In genomic region chr17:43667506-43668438, GRCh38 we compare ENCODE assay signal across 15 cellular contexts. TPM values are rescaled to one million over a fixed set of nuclear protein-coding genes. Genes with fewer than 3 reads are reported as not detected.
DNase-seq lines count a peak whose midpoint lies in the region; ATAC-seq and TF ChIP-seq lines count a peak whose summit lies in the region.
"Had no signal": no experiment of that assay in that cellular context is flagged by ENCODE, and none has a peak within 500 bp of the region (broad histone marks: within the 10 kb centered on the region; RNA-seq: fewer than 3 reads in every experiment).

No MANE protein-coding gene starts in this region.

- H3K36me3 ChIP-seq in colonic mucosa, result no peaks in the 10 kb centered on the region
- H3K36me3 ChIP-seq: BLaER1 had no signal

- no peaks in the 10 kb centered on the region for H3K36me3 Mint-ChIP-seq in WTC11
- H3K36me3 Mint-ChIP-seq: IgD-negative memory B cell; stimulated activated naive B cell treated with anti-CD40 and anti-IgM and Interleukin-4, amounts not matched to agents 10 μg/mL and 1 μg/mL and 100 μg/mL, for 72 hours had no signal

- no peaks in the 10 kb centered on the region for H3K9me3 Mint-ChIP-seq in WTC11
- H3K9me3 Mint-ChIP-seq: IgD-negative memory B cell; stimulated activated naive B cell treated with anti-CD40 and anti-IgM and Interleukin-4, amounts not matched to agents 10 μg/mL and 1 μg/mL and 100 μg/mL, for 72 hours had no signal

- H3K9ac ChIP-seq in colonic mucosa (ENCODE audit: low read depth in 2 of 2, low read length in 2 of 2), result no peak overlapping the region
- H3K9ac ChIP-seq: BLaER1 had no signal

- H3K4me1 ChIP-seq in colonic mucosa, result no peaks in the 10 kb centered on the region

- no peaks in the 10 kb centered on the region for H3K27me3 Mint-ChIP-seq in WTC11 (ENCODE audit: low read depth)

- no peaks in the 10 kb centered on the region for H3K9me3 ChIP-seq in AG04450 (ENCODE audit: control insufficient read depth, insufficient read depth, low read length)
- no peaks in the 10 kb centered on the region for H3K9me3 ChIP-seq in colonic mucosa
- H3K9me3 ChIP-seq: BLaER1 had no signal

- no peak for ATAC-seq in WTC11
- no peak for ATAC-seq in GM18868 (IDR thresholded peaks at IDR 0.05; ENCODE audit: unreplicated experiment)
- ATAC-seq in HG03196 (IDR thresholded peaks at IDR 0.05; ENCODE audit: unreplicated experiment), result no peak
- ATAC-seq: stimulated activated naive B cell treated with anti-CD40 and anti-IgM and Interleukin-4, amounts not matched to agents 10 μg/mL and 1 μg/mL and 100 μg/mL, for 72 hours had no signal

- H3K4me3 Mint-ChIP-seq in WTC11, result no peak overlapping the region
- H3K4me3 Mint-ChIP-seq: IgD-negative memory B cell; stimulated activated naive B cell treated with anti-CD40 and anti-IgM and Interleukin-4, amounts not matched to agents 10 μg/mL and 1 μg/mL and 100 μg/mL, for 72 hours had no signal

- POLR2A ChIA-PET in AG04450 (lab: Yijun Ruan, JAX), result no interaction called here
- POLR2A ChIA-PET in WTC11 (lab: Charles Lee), result interaction anchor here (0.6 kb wide), 1 partner anchor 74 kb away, joined by 5 read pairs; no protein-coding TSS in a partner anchor

- H3K27ac ChIP-seq in AG04450 (ENCODE audit: low read depth, low read length) (peak overlapping the region; percentile 21), colonic mucosa (no peak overlapping the region)
- H3K27ac ChIP-seq: BLaER1 had no signal

- no peak overlapping the region for H3K27ac Mint-ChIP-seq in WTC11
- H3K27ac Mint-ChIP-seq: IgD-negative memory B cell; stimulated activated naive B cell treated with anti-CD40 and anti-IgM and Interleukin-4, amounts not matched to agents 10 μg/mL and 1 μg/mL and 100 μg/mL, for 72 hours had no signal

- peaks cover 3% of the 10 kb centered on the region for H3K27me3 ChIP-seq in AG04450 (ENCODE audit: control insufficient read depth, insufficient read depth, low read length)
- no peaks in the 10 kb centered on the region for H3K27me3 ChIP-seq in colonic mucosa
- H3K27me3 ChIP-seq: BLaER1 had no signal

- H3K4me3 ChIP-seq in AG04450 (ENCODE audit: low read depth, low read length) (no peak overlapping the region), colonic mucosa (no peak overlapping the region)
- H3K4me3 ChIP-seq: BLaER1 had no signal

- TF ChIP-seq CTCF in AG04450 (IDR thresholded peaks at IDR 0.05; ENCODE audit: low read depth, low read length) (no peak), WTC11 (IDR thresholded peaks at IDR 0.05) (no peak), colonic mucosa (IDR thresholded peaks at IDR 0.05) (no peak)

- intact Hi-C loops in colonic mucosa (cut with DNase I), result no loop called here

- CTCF ChIA-PET in AG04450 (lab: Charles Lee) (interaction anchor here (0.7 to 1.1 kb wide), 2 partner anchors 10 to 186 kb away, joined by 4 to 8 read pairs; no protein-coding TSS in a partner anchor), WTC11 (lab: Charles Lee) (interaction anchor here (0.7 kb wide), 1 partner anchor 85 kb away, joined by 3 read pairs; no protein-coding TSS in a partner anchor)

- peaks cover 37% of the 10 kb centered on the region for H3K4me1 Mint-ChIP-seq in WTC11

- DNase-seq in AG04450 (ENCODE audit: low read depth, low spot score) (no peak), GM03348 (ENCODE audit: low spot score) (peak; percentile 59), WTC11 (ENCODE audit: low spot score) (no peak), islet precursor cell (peak; percentile 85), colonic mucosa (no peak), MV-4-11 (lab: John Stamatoyannopoulos, UW) (no peak)
- DNase-seq: NCI-H1436 treated with DMSO at 0.1 percent for 48 hours; NCI-H510A treated with DMSO at 0.1 percent for 48 hours; retina; stimulated activated CD4-positive, alpha-beta T cell treated with anti-CD3 and anti-CD28 coated beads, Interleukin-4, amount 100 ng/mL, for 1 hour; stimulated activated naive B cell treated with anti-CD40 and anti-IgM and Interleukin-4, amounts not matched to agents 10 μg/mL and 1 μg/mL and 100 μg/mL, for 72 hours had no signal

TF ChIP-seq in WTC11, 78 proteins besides CTCF, POLR2A, EP300 and RAD21:
- TF ChIP-seq GABPB1 (CRISPR knock-in tag; IDR thresholded peaks at IDR 0.05) (0 out of 2 replicates have a peak, but pooled peaks have one; percentile 49), CBFB (CRISPR knock-in tag; IDR thresholded peaks at IDR 0.05; ENCODE audit: low read depth) (no peak), ESRRA (CRISPR knock-in tag; IDR thresholded peaks at IDR 0.05; ENCODE audit: borderline replicate concordance) (no peak), JUN (CRISPR knock-in tag; IDR thresholded peaks at IDR 0.05) (no peak), NFATC4 (CRISPR knock-in tag; IDR thresholded peaks at IDR 0.05) (no peak), SOX15 (CRISPR knock-in tag; IDR thresholded peaks at IDR 0.05) (no peak)
- TF ChIP-seq, protein P1, sequence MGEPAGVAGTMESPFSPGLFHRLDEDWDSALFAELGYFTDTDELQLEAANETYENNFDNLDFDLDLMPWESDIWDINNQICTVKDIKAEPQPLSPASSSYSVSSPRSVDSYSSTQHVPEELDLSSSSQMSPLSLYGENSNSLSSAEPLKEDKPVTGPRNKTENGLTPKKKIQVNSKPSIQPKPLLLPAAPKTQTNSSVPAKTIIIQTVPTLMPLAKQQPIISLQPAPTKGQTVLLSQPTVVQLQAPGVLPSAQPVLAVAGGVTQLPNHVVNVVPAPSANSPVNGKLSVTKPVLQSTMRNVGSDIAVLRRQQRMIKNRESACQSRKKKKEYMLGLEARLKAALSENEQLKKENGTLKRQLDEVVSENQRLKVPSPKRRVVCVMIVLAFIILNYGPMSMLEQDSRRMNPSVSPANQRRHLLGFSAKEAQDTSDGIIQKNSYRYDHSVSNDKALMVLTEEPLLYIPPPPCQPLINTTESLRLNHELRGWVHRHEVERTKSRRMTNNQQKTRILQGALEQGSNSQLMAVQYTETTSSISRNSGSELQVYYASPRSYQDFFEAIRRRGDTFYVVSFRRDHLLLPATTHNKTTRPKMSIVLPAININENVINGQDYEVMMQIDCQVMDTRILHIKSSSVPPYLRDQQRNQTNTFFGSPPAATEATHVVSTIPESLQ (CRISPR knock-in tag; IDR thresholded peaks at IDR 0.05), result no peak

RNA-seq across cellular contexts. Expression of gene MEOX1, which starts 6.0 kb away (rescaled TPM):
- polyA plus RNA-seq in AG04450 (2011; rRNA removed), result 0.05 and 0.07 TPM in 2 replicates
- 0.13 and 0.18 TPM in 2 replicates for polyA minus RNA-seq in AG04450 (2011; rRNA and poly(A)+ RNA removed)
- total RNA-seq in WTC11 (2021) (0.16 TPM in 1 of 3 replicates, not detected in the others), colonic mucosa (1 to 10 TPM in 1 of 2 donors, under 1 TPM in 1; 0.64 to 4.1 TPM)
- polyA plus RNA-seq: IgD-negative memory B cell had no signal

Comparison
In these comparisons a context has a peak if more than half of its experiments do, and no peak if none do; other contexts are left out.
1. DNase-seq: peak in GM03348 (single experiment) and islet precursor cell (single experiment); none in AG04450 (single experiment), WTC11 (single experiment), colonic mucosa (single experiment) and MV-4-11 (single experiment).